8 cellular contexts compared by ENCODE assay signal in the genomic region with DNA sequence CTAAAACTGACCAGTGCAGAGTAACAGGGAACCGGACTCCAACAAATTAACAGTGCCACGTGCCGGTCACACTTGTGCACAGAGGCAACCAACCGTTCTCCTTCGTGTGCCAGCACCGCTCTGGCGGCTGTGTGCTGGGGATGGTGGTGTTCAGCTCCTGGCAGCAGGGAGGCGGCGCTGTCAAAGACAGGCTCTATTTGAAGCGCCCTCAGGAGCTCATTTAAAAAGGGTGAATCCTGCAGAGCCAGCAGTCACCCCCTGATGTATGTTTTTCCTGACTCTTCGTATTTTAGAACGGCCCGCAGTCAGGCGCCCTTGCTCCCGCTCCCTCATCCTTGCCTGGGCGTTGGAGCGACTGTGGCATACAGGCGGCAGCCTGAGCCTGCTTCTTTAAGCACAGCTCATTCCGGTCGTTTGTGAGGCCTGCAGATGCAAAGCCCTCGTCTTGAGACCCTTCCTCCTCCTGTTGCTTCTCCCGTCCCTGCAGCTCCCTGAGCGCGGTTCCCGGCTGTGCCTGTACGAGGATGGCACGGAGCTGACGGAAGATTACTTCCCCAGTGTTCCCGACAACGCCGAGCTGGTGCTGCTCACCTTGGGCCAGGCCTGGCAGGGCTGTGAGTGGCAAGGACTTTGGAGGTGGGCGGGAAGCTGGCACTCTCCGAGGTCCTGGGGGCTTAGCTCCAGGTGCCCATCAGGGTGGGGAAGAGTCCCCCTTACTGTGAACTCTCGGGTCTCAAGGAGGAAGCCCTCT. TPM values are rescaled to one million over a fixed set of nuclear protein-coding genes. Genes with fewer than 3 reads are reported as not detected.
DNase-seq lines count a peak whose midpoint lies in the region; ATAC-seq and TF ChIP-seq lines count a peak whose summit lies in the region.

No MANE protein-coding gene starts in this region.

- H3K4me3 ChIP-seq in H7 (ENCODE audit: insufficient read depth, low read depth, low read length): peak overlapping the region; percentile 95
- no peak overlapping the region for H3K4me3 ChIP-seq in lower leg skin (ENCODE audit: low read depth, poor library complexity, severe bottlenecking)
- peak overlapping the region in 1 of 2 donors; percentile 87 for H3K4me3 ChIP-seq in testis

- H3K27me3 ChIP-seq in H7 (ENCODE audit: control insufficient read depth, insufficient read depth, low read length): peaks cover 11% of the 10 kb centered on the region
- H3K27me3 ChIP-seq in testis: no peaks in the 10 kb centered on the region

- H3K36me3 Mint-ChIP-seq in T-helper 17 cell (ENCODE audit: low read depth) (no peaks in the 10 kb centered on the region), nephron (ENCODE audit: low read depth) (peaks cover 13% of the 10 kb centered on the region)

- H3K4me3 Mint-ChIP-seq in T-helper 17 cell (peak overlapping the region; percentile 99), nephron (peak overlapping the region; percentile 96 to 99 (median 97))

- ATAC-seq in T-helper 17 cell (no peak), esophagus mucosa (peak; percentile 9)

- H3K27ac Mint-ChIP-seq in T-helper 17 cell (peak overlapping the region; percentile 78), nephron (no peak overlapping the region)

- peaks cover 9% of the 10 kb centered on the region for H3K4me1 ChIP-seq in testis

- H3K4me1 Mint-ChIP-seq in T-helper 17 cell (peaks cover 14% of the 10 kb centered on the region), nephron (peaks cover 4% of the 10 kb centered on the region)

- H3K9me3 Mint-ChIP-seq in nephron: no peaks in the 10 kb centered on the region

- peak; percentile 58 for DNase-seq in AG20443 (ENCODE audit: low spot score)
- DNase-seq in H7: peak; percentile 66
- no peak for DNase-seq in T-helper 17 cell
- no peak for DNase-seq in lower leg skin (ENCODE audit: low spot score in 2 of 2)
- DNase-seq in cortex of kidney (lab: John Stamatoyannopoulos, UW): no peak
- no peak for DNase-seq in testis

- H3K27me3 Mint-ChIP-seq in T-helper 17 cell (no peaks in the 10 kb centered on the region), nephron (ENCODE audit: low read depth) (no peaks in the 10 kb centered on the region)

- intact Hi-C loops in lower leg skin (cut with DNase I; ENCODE audit: low total_unique reads): no loop called here
- intact Hi-C loops in testis (cut with DNase I; ENCODE audit: low total_unique reads): no loop called here

- TF ChIP-seq POLR2A in lower leg skin (IDR thresholded peaks at IDR 0.05) (no peak), testis (IDR thresholded peaks at IDR 0.05) (no peak)

- H3K27ac ChIP-seq in testis: no peak overlapping the region

- H3K9me3 ChIP-seq in T-helper 17 cell (ENCODE audit: control insufficient read depth, low read length, poor library complexity, severe bottlenecking) (no peaks in the 10 kb centered on the region), testis (no peaks in the 10 kb centered on the region)

- 68 to 71% methylated on average over 33 to 34 of the region's 34 CpGs for WGBS in lower leg skin, 2 donors
- 56 to 58% methylated on average over 22 to 34 of the region's 34 CpGs for WGBS in testis, 2 donors

- TF ChIP-seq CTCF in nephron (IDR thresholded peaks at IDR 0.05; ENCODE audit: unreplicated experiment in 3 of 3) (no peak), lower leg skin (IDR thresholded peaks at IDR 0.05) (no peak), testis (IDR thresholded peaks at IDR 0.05) (no peak)

- H3K36me3 ChIP-seq in H7 (replicated peaks; ENCODE audit: control insufficient read depth, insufficient read depth, low read length) (no peaks in the 10 kb centered on the region), testis (ENCODE audit: low read depth, missing control alignments) (no peaks in the 10 kb centered on the region)

RNA-seq across cellular contexts. Expression of a gene that starts 1.1 kb away (rescaled TPM):
- 12.1 and 14.1 TPM in 2 replicates for total RNA-seq in H7 (2014; rRNA removed; shearing (Covaris generic))
- total RNA-seq in T-helper 17 cell: 10 to 100 TPM; 14.9 to 15.3 TPM
- total RNA-seq in esophagus mucosa: 2.4 TPM
- 10 to 100 TPM in 1 of 4 donors, 1 to 10 TPM in 3; 3.0 to 10.3 (median 6.8) TPM for total RNA-seq in lower leg skin
- total RNA-seq in testis: 1 to 10 TPM; 6.9 to 8.4 TPM
- polyA plus RNA-seq in testis (ENCODE audit: insufficient read depth, low read depth, low replicate concordance): 3.4 TPM

RNA-seq across cellular contexts. Expression of a gene that starts 1.4 kb away (rescaled TPM):
- total RNA-seq in H7 (2014; rRNA removed; shearing (Covaris generic)): 22.8 and 35.8 TPM in 2 replicates
- 10 to 100 TPM; 33.0 to 34.6 TPM for total RNA-seq in T-helper 17 cell
- total RNA-seq in esophagus mucosa: 27.8 TPM
- 10 to 100 TPM; 24.6 to 38.9 (median 33.1) TPM for total RNA-seq in lower leg skin
- total RNA-seq in testis: 10 to 100 TPM; 41.5 to 55.1 TPM
- 80.4 TPM for polyA plus RNA-seq in testis (ENCODE audit: insufficient read depth, low read depth, low replicate concordance)

RNA-seq across cellular contexts. Expression of a gene that starts 41.7 kb away (rescaled TPM):
- 60.5 and 63.9 TPM in 2 replicates for total RNA-seq in H7 (2014; rRNA removed; shearing (Covaris generic))
- total RNA-seq in T-helper 17 cell (10 to 100 TPM; 13.5 to 16.4 TPM), esophagus mucosa (11.5 TPM), lower leg skin (10 to 100 TPM; 12.7 to 22.6 (median 17.7) TPM), testis (10 to 100 TPM; 28.8 to 29.7 TPM)
- 22.9 TPM for polyA plus RNA-seq in testis (ENCODE audit: insufficient read depth, low read depth, low replicate concordance)

Comparison
In these comparisons a context has a peak if more than half of its experiments do, and no peak if none do; other contexts are left out.
1. DNase-seq: peak in AG20443 (single experiment) and H7 (single experiment); none in T-helper 17 cell (0 of 3), lower leg skin (0 of 2), cortex of kidney (single experiment) and testis (single experiment).